Comparison of ENCODE assay signal across 9 cellular contexts in the genomic region with DNA sequence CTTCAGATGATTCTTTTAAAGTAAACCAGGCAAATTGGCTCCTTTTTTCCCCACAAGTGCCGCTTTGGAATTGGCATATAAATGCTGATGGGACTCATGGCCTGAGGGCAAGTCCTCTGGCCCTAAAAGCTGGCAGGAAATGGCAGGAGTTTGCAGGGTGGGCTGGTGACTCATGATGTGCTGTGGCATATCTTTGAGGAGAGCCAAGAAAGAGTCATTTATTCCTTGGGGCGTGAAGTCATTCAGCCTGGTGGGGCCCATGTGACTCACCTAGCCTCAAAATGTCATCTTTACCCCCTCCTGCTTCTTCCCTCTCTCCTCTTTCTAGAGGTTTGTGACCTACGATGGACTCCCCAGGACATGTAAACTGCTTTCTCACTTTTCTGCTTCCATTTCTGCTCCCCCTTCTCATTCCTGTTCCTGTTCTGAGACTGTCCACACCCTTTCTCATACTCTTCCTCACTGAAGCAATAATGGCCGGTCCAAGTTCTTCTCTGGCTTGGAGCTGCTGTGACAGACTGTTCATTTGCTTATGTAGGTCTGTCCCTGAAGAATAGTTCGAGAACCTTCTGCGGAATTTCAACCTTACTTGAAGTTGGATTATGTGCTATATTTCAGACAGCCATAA.
DNase-seq lines count a peak whose midpoint lies in the region; ATAC-seq and TF ChIP-seq lines count a peak whose summit lies in the region.
"Had no signal": no experiment of that assay in that cellular context is flagged by ENCODE, and none has a peak within 500 bp of the region (broad histone marks: within the 10 kb centered on the region; RNA-seq: fewer than 3 reads in every experiment).

No MANE protein-coding gene starts in this region.

- H4K20me1 ChIP-seq in PC-9 (ENCODE audit: insufficient read depth) = no peaks in the 10 kb centered on the region
- H4K20me1 ChIP-seq: BLaER1 had no signal

- H3K36me3 ChIP-seq in PC-9 (ENCODE audit: low read depth) = no peaks in the 10 kb centered on the region

- 0 out of 2 replicates have a peak overlapping the region, but pooled peaks have one; percentile 18 for H3K4me3 ChIP-seq in PC-9
- H3K4me3 ChIP-seq: BLaER1 had no signal

- H2AFZ ChIP-seq in PC-9 = peak overlapping the region; percentile 53; the same call in 1 of the 2 replicates

- peaks cover 40% of the 10 kb centered on the region for H3K4me1 ChIP-seq in PC-9 (replicated peaks; ENCODE audit: insufficient read depth)
- H3K4me1 ChIP-seq: BLaER1 had no signal

- intact Hi-C loops in PC-9 (cut with micrococcal nuclease; ENCODE audit: unreplicated experiment) = loop anchor here (1.0 to 5.0 kb wide), 3 partner anchors 36 to 357 kb away; a partner anchor contains a TSS

- CTCF ChIA-PET in PC-9 (lab: Charles Lee) = no interaction called here

- peaks cover 29% of the 10 kb centered on the region for H3K9me3 ChIP-seq in PC-9 (ENCODE audit: insufficient read depth, low read depth)

- peak overlapping the region; percentile 79 for H3K27ac ChIP-seq in PC-9
- H3K27ac ChIP-seq: BLaER1 had no signal

- H3K9me2 ChIP-seq in PC-9 (ENCODE audit: insufficient read depth) = no peaks in the 10 kb centered on the region; the same call in 1 of the 2 replicates

- peak overlapping the region; percentile 49 for H3K4me2 ChIP-seq in PC-9
- H3K4me2 ChIP-seq: BLaER1 had no signal

- no peak for TF ChIP-seq CTCF in PC-9 (conservative IDR thresholded peaks at IDR 0.05)

- H3K27me3 ChIP-seq in PC-9 (ENCODE audit: insufficient read depth, low read depth) = no peaks in the 10 kb centered on the region
- H3K27me3 ChIP-seq: BLaER1 had no signal

- POLR2A ChIA-PET in PC-9 (lab: Charles Lee; ENCODE audit: unreplicated experiment) = interaction anchor here (0.6 kb wide), 1 partner anchor 209 kb away, joined by 3 read pairs; no protein-coding TSS in a partner anchor

- H3K79me2 ChIP-seq in PC-9 (ENCODE audit: low read depth) = no peaks in the 10 kb centered on the region

- DNase-seq in NK-92 treated with Interleukin-12 subunit alpha and Interleukin-12 subunit beta, amount 100 ng/mL, for 24 hours (lab: John Stamatoyannopoulos, UW) = peak; percentile 7
- DNase-seq in NK-92 (lab: John Stamatoyannopoulos, UW; ENCODE audit: unreplicated experiment) (no peak), PC-9 (peak; percentile 84 to 88), epidermal melanocyte (ENCODE audit: insufficient read length, low spot score) (peak; percentile 26), SHP77 treated with DMSO at 0.1 percent for 48 hours (lab: John Stamatoyannopoulos, UW) (no peak), DMS79 (lab: John Stamatoyannopoulos, UW) (no peak)
- peak; percentile 28 to 65 (median 29) for DNase-seq in stimulated activated CD4-positive, alpha-beta T cell treated with anti-CD3 and anti-CD28 coated beads, TNF-alpha, amount 100 ng/mL, for 48 hours (ENCODE audit: low read depth in 3 of 3)

- peaks cover 32% of the 10 kb centered on the region for H3F3A ChIP-seq in PC-9 (ENCODE audit: insufficient read depth, low read depth)

- no peak for ATAC-seq in HG03097 (IDR thresholded peaks at IDR 0.05; ENCODE audit: low FRiP score, unreplicated experiment)

- no TSS peak for BruUV-seq in PC-9 (replicated peaks; lab: Mats Ljungman, UMichigan)

Comparison
In these comparisons a context has a peak if more than half of its experiments do, and no peak if none do; other contexts are left out.
1. DNase-seq: peak in NK-92 treated with Interleukin-12 subunit alpha and Interleukin-12 subunit beta, amount 100 ng/mL, for 24 hours (single experiment), PC-9 (2 of 2), epidermal melanocyte (single experiment) and stimulated activated CD4-positive, alpha-beta T cell treated with anti-CD3 and anti-CD28 coated beads, TNF-alpha, amount 100 ng/mL, for 48 hours (3 of 3); none in NK-92 (single experiment), SHP77 treated with DMSO at 0.1 percent for 48 hours (single experiment) and DMS79 (single experiment).